Comparison of ENCODE assay signal across 23 cellular contexts in the genomic region with DNA sequence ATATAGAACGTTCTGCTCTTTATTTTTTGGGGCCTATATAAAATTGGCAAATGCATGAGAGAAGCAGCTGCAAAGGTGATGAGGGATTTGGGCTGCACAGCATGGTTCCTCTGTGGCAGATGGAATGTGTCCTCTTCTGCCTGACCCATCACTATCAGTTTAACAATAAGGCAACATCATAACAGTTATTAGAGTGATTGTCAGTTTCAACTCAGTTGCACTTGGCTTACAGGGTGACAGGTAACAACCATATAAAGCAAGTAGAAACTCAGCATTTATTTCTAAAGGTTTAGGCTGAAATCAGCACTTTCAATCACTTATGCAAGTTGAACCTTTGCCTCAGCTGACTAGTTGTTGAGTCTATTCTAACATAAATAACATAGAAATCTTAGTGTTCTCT.
"Had no signal": no experiment of that assay in that cellular context is flagged by ENCODE, and none has a peak within 500 bp of the region (broad histone marks: within the 10 kb centered on the region; RNA-seq: fewer than 3 reads in every experiment).

No MANE protein-coding gene starts in this region.

- H3K27ac ChIP-seq: brain microvascular endothelial cell, cardiac muscle cell had no signal

- FAIRE-seq: RCC 7860 had no signal

- H3K36me3 ChIP-seq: brain microvascular endothelial cell, cardiac muscle cell had no signal

- DNase-seq: activated CD4-positive, alpha-beta T cell treated with anti-CD3 and anti-CD28 coated beads for 48 hours; activated CD4-positive, alpha-beta T cell treated with anti-CD3 and anti-CD28 coated beads, Interleukin-2, amount 50 U/mL, for 4 hours; activated CD4-positive, CD25-positive, alpha-beta regulatory T cell treated with anti-CD3 and anti-CD28 coated beads, Interleukin-2, amount 50 U/mL, for 72 hours; activated CD8-positive, alpha-beta memory T cell treated with anti-CD3 and anti-CD28 coated beads, Interleukin-2, amount 10 ng/mL, durations not matched to agents 7 days and 5 days; activated gamma-delta T cell; activated naive CD4-positive, alpha-beta T cell treated with anti-CD3 and anti-CD28 coated beads, Interleukin-2, amount 10 ng/mL, durations not matched to agents 7 days and 5 days; activated naive CD8-positive, alpha-beta T cell treated with anti-CD3 and anti-CD28 coated beads for 36 hours; activated T-cell treated with anti-CD3 and anti-CD28 coated beads, Interleukin-2, amount 50 U/mL, for 4 hours; brain microvascular endothelial cell; MM.1S; NCI-H1105; NCI-H1436; NCI-H1930; NCI-H2107; NCI-H510A; NCI-H526 treated with DMSO at 0.1 percent for 48 hours; NK-92 treated with Interleukin-12 subunit alpha and Interleukin-12 subunit beta, amount 100 ng/mL, for 24 hours; OCI-M1; SHP77 treated with DMSO at 0.1 percent for 48 hours; T-helper 17 cell; T-helper 9 cell had no signal

- H3K27me3 ChIP-seq: brain microvascular endothelial cell, cardiac muscle cell had no signal

- H3K4me3 ChIP-seq: cardiac muscle cell had no signal
